In the genomic region with DNA sequence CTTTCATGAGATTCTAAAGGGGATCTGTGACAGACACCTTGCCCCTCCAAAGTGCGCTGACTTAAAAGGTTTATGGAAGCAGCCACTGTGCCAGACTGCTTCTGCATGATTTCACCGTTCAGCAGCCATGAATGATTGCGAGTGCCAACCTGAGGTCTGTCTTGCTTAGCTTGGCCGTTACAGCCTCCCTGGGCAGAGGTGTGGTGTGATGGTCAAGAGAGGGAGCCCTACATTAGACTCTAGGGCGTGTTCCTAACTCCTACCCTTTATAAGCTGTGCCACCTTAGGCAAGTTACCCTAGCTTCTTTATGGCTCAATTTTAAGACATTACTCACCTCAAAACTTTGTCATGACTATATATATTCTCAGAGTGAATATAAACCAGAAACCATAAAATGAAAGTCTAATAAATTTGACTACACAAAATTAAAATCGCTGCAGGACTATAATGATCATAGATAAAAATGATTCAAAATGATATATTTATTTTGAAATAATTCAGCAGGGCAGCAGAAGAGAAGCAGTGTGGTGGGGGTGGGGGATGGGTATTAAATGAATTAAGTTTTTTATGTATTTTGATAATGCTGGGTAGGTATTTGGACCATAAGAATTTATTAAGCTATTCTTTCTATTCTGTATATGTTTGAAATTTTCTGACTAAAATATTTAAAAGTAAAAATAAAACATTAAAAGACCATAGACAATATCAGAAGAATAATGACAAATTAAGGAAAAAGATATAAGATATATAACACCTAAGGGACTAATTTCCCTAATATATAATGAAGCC, we compare ENCODE assay signal across 19 cellular contexts.
"Had no signal": no experiment of that assay in that cellular context is flagged by ENCODE, and none has a peak within 500 bp of the region (broad histone marks: within the 10 kb centered on the region; RNA-seq: fewer than 3 reads in every experiment).

No MANE protein-coding gene starts in this region.

- DNase-seq: activated CD4-positive, alpha-beta T cell treated with anti-CD3 and anti-CD28 coated beads, Interleukin-2, amount 10 ng/mL, durations not matched to agents 7 days and 5 days; activated CD4-positive, CD25-positive, alpha-beta regulatory T cell treated with anti-CD3 and anti-CD28 coated beads, Interleukin-2, amount 50 U/mL, for 72 hours; activated CD8-positive, alpha-beta T cell treated with anti-CD3 and anti-CD28 coated beads for 36 hours; activated naive CD4-positive, alpha-beta T cell; activated T-cell treated with anti-CD3 and anti-CD28 coated beads, Interleukin-2, amount 50 U/mL, for 24 hours; adrenal gland; central memory CD4-positive, alpha-beta T cell; glutamatergic neuron; immature natural killer cell; nephron progenitor cell; pancreas; psoas muscle; right cardiac atrium; stimulated activated CD4-positive, alpha-beta T cell treated with anti-CD3 and anti-CD28 coated beads, Interleukin-12 subunit alpha, Interleukin-12 subunit beta, amount 100 ng/mL, for 4 hours; stimulated activated CD4-positive, alpha-beta T cell treated with anti-CD3 and anti-CD28 coated beads, Interleukin-4, amount 100 ng/mL, for 4 hours; stimulated activated naive CD8-positive, alpha-beta T cell treated with anti-CD3 and anti-CD28 coated beads, Interleukin-15, Interleukin-2, amounts not matched to agents 100 U/mL and 50 U/mL, for 24 hours; substantia nigra; tibial artery had no signal

- ATAC-seq: activated CD8-positive, alpha-beta T cell treated with anti-CD3 and anti-CD28 coated beads for 36 hours; activated T-helper 17 cell treated with anti-CD3 and anti-CD28 coated beads, Interleukin-2, amount 50 U/mL, for 72 hours; pancreas; psoas muscle; right cardiac atrium; stimulated activated naive CD8-positive, alpha-beta T cell treated with anti-CD3 and anti-CD28 coated beads, Interleukin-15, Interleukin-2, amounts not matched to agents 100 U/mL and 50 U/mL, for 24 hours had no signal
